ENCODE assay signal across 15 cellular contexts in genomic region chr5:138947780-138948179, GRCh38.
DNase-seq lines count a peak whose midpoint lies in the region; ATAC-seq, FAIRE-seq and TF ChIP-seq lines count a peak whose summit lies in the region.
"Had no signal": no experiment of that assay in that cellular context is flagged by ENCODE, and none has a peak within 500 bp of the region (broad histone marks: within the 10 kb centered on the region; RNA-seq: fewer than 3 reads in every experiment).

No MANE protein-coding gene starts in this region.

- peaks cover 0 to 30% (median 21%) of the 10 kb centered on the region in 11 experiments; a peak in 12 of 22 replicates for H4K20me1 ChIP-seq in BLaER1 treated with 17β-estradiol and CSF1 and Interleukin-3, amounts not matched to agents 10 nM and 100 nM

- H3K27ac Mint-ChIP-seq in glutamatergic neuron (ENCODE audit: unreplicated experiment): peak overlapping the region; percentile 23

- H3K36me3 Mint-ChIP-seq in glutamatergic neuron (ENCODE audit: unreplicated experiment): no peaks in the 10 kb centered on the region

- ATAC-seq in RWPE2 (ENCODE audit: low read depth): no peak
- ATAC-seq: K562, PC-3 had no signal

- peaks cover 33 to 99% (median 85%) of the 10 kb centered on the region in 10 experiments for H3K4me1 ChIP-seq in BLaER1 treated with 17β-estradiol and CSF1 and Interleukin-3, amounts not matched to agents 10 nM and 100 nM
- H3K4me1 ChIP-seq in RWPE2 (ENCODE audit: insufficient read depth, poor library complexity, severe bottlenecking) (no peaks in the 10 kb centered on the region), stomach (peaks cover 11 to 43% (median 25%) of the 10 kb centered on the region in 4 donors)

- H3K27me3 Mint-ChIP-seq in glutamatergic neuron (ENCODE audit: unreplicated experiment): peaks cover 15% of the 10 kb centered on the region

- no peak for FAIRE-seq in RCC 7860 (lab: Jason Lieb, UNC)
- FAIRE-seq: H1, K562 had no signal

- no peak for TF ChIP-seq EP300 in stomach (IDR thresholded peaks at IDR 0.05)

- peaks cover 0 to 49% (median 14%) of the 10 kb centered on the region in 11 experiments; a peak in 13 of 22 replicates for H3K36me3 ChIP-seq in BLaER1 treated with 17β-estradiol and CSF1 and Interleukin-3, amounts not matched to agents 10 nM and 100 nM
- H3K36me3 ChIP-seq in RWPE2 (ENCODE audit: low read depth): 0 out of 2 replicates have a peak, but pooled peaks cover 5% of the 10 kb centered on the region
- H3K36me3 ChIP-seq in stomach: peaks cover 5 to 51% (median 35%) of the 10 kb centered on the region in 4 donors

- DNase-seq in RWPE2 (ENCODE audit: low spot score): peak; percentile 34
- DNase-seq in glutamatergic neuron: no peak
- peak; percentile 7 for DNase-seq in stomach
- DNase-seq in activated CD4-positive, alpha-beta T cell treated with anti-CD3 and anti-CD28 coated beads for 1 hour: no peak
- DNase-seq in GM13977 (ENCODE audit: low spot score): no peak
- no peak for DNase-seq in RCC 7860 (ENCODE audit: low spot score)
- DNase-seq: C1 segment of cervical spinal cord, DMS79, NCI-H1694 treated with DMSO at 0.1 percent for 48 hours, NCI-H510A, NCI-H774, PC-3 had no signal

- H3K9me3 Mint-ChIP-seq in glutamatergic neuron (ENCODE audit: unreplicated experiment): peaks cover 18% of the 10 kb centered on the region

- 83 to 94% (median 85%) methylated on average over 5 of the region's 5 CpGs for WGBS in stomach, 5 donors

- intact Hi-C loops in stomach (cut with DNase I; ENCODE audit: low total_unique reads): no loop called here

- H3K27me3 ChIP-seq in BLaER1 treated with 17β-estradiol and CSF1 and Interleukin-3, amounts not matched to agents 10 nM and 100 nM: no peaks in the 10 kb centered on the region
- no peaks in the 10 kb centered on the region for H3K27me3 ChIP-seq in RWPE2 (ENCODE audit: insufficient read depth, poor library complexity, severe bottlenecking)
- H3K27me3 ChIP-seq in stomach: no peaks in the 10 kb centered on the region

- no peak for TF ChIP-seq CTCF in RWPE2 (IDR thresholded peaks at IDR 0.05; ENCODE audit: poor library complexity, severe bottlenecking)
- no peak for TF ChIP-seq CTCF in glutamatergic neuron (IDR thresholded peaks at IDR 0.05; ENCODE audit: partially characterized antibody, unreplicated experiment)
- TF ChIP-seq CTCF in stomach (IDR thresholded peaks at IDR 0.05): no peak
- no peak for TF ChIP-seq CTCF in GM13977 (IDR thresholded peaks at IDR 0.05; ENCODE audit: extremely low read depth, insufficient read depth, missing control alignments)

- H3K4me3 Mint-ChIP-seq in glutamatergic neuron (ENCODE audit: unreplicated experiment): no peak overlapping the region

- no peak for TF ChIP-seq POLR2A in stomach (IDR thresholded peaks at IDR 0.05)

- 0 out of 22 replicates have a peak overlapping the region, but pooled peaks of 1 of the 11 experiments have one; percentile 27 for H3K9ac ChIP-seq in BLaER1 treated with 17β-estradiol and CSF1 and Interleukin-3, amounts not matched to agents 10 nM and 100 nM

- in situ Hi-C loops in GM13977 (cut with MboI; ENCODE audit: low pct_unique_long_range_greater_than_20kb, low sequenced_read_pairs, unreplicated experiment): no loop called here

- no peaks in the 10 kb centered on the region for H3K9me3 ChIP-seq in BLaER1 treated with 17β-estradiol and CSF1 and Interleukin-3, amounts not matched to agents 10 nM and 100 nM (replicated peaks in 1 of 11)
- H3K9me3 ChIP-seq in RWPE2 (ENCODE audit: severe bottlenecking) (no peaks in the 10 kb centered on the region), stomach (no peaks in the 10 kb centered on the region)

- no peak overlapping the region for H3K4me3 ChIP-seq in BLaER1 treated with 17β-estradiol and CSF1 and Interleukin-3, amounts not matched to agents 10 nM and 100 nM
- no peak overlapping the region for H3K4me3 ChIP-seq in RWPE2 (ENCODE audit: severe bottlenecking)
- H3K4me3 ChIP-seq in stomach: no peak overlapping the region
- H3K4me3 ChIP-seq: K562 had no signal

- peak overlapping the region in 8 of 11 experiments; percentile 23 to 68 (median 57); a peak in 16 of 22 replicates for H3K4me2 ChIP-seq in BLaER1 treated with 17β-estradiol and CSF1 and Interleukin-3, amounts not matched to agents 10 nM and 100 nM

- H3K4me1 Mint-ChIP-seq in glutamatergic neuron (ENCODE audit: low read depth, unreplicated experiment): peaks cover 47% of the 10 kb centered on the region

- no peak overlapping the region for H3K27ac ChIP-seq in BLaER1 treated with 17β-estradiol and CSF1 and Interleukin-3, amounts not matched to agents 10 nM and 100 nM
- H3K27ac ChIP-seq in RWPE2 (ENCODE audit: poor library complexity, severe bottlenecking) (no peak overlapping the region), stomach (no peak overlapping the region)

Comparison
In these comparisons a context has a peak if more than half of its experiments do, and no peak if none do; other contexts are left out.
1. DNase-seq: peak in RWPE2 (single experiment) and stomach (single experiment); none in glutamatergic neuron (single experiment), activated CD4-positive, alpha-beta T cell treated with anti-CD3 and anti-CD28 coated beads for 1 hour (single experiment), GM13977 (single experiment) and RCC 7860 (single experiment).